ENCODE assay signal across 15 cellular contexts in the genomic region with DNA sequence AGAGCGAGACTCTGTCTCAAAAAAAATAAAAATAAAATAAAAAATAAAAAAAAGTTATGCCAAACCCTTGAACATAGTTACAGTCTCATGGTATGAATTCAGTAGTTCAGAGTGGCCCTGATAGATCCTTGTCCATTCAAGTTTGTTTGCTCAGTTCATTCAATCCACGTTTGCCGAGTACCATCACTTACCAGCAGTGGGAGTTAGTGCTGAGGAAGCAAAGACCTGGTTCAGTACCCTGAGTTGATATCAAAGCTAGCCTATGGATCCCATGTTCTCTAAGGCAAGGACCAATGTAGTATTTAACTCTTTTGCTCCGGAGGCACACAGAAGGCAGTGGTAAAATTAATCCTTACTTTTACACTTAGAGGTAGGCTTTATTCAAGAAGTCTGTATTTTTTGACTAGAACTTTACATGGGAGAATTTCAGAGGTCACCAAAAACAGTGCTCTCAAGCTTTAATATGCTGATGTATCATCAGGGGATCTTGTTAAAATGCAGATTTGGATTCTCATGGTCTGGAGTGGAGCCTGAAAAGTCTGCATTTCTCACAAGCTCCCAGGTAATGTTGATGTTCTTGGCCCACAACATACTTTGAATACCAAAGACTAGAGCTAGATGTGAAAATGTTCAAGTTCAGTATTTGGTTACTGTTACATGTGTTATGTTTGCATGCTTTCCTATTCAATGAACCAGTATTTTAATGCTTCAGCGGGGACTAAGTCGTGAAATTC. TPM values are rescaled to one million over a fixed set of nuclear protein-coding genes. Genes with fewer than 3 reads are reported as not detected.
DNase-seq lines count a peak whose midpoint lies in the region; ATAC-seq and TF ChIP-seq lines count a peak whose summit lies in the region.
"Had no signal": no experiment of that assay in that cellular context is flagged by ENCODE, and none has a peak within 500 bp of the region (broad histone marks: within the 10 kb centered on the region; RNA-seq: fewer than 3 reads in every experiment).

No MANE protein-coding gene starts in this region.

- no peaks in the 10 kb centered on the region for H3K9me3 ChIP-seq in HUES64 (ENCODE audit: insufficient read depth, low read depth, low read length)
- H3K9me3 ChIP-seq: gastroesophageal sphincter had no signal

- peak; percentile 14 for DNase-seq in EH (ENCODE audit: low read depth)
- DNase-seq in astrocyte of the spinal cord (ENCODE audit: low read depth, low spot score): peak; percentile 12
- no peak for DNase-seq in left lobe of liver (ENCODE audit: low spot score)
- DNase-seq in SHP77 (lab: John Stamatoyannopoulos, UW): no peak
- no peak for DNase-seq in NCI-H526 (lab: John Stamatoyannopoulos, UW)
- DNase-seq: activated T-cell treated with anti-CD3 and anti-CD28 coated beads, Interleukin-2, amount 50 U/mL, for 1 hour; CD4-positive, alpha-beta T cell; MV-4-11; NCI-H774; nephron progenitor cell had no signal

- H3K4me3 ChIP-seq in HUES64 (ENCODE audit: low read length) (peak overlapping the region; percentile 2; the same call in 1 of the 2 replicates), astrocyte of the spinal cord (ENCODE audit: low read depth, low read length) (no peak overlapping the region)
- H3K4me3 ChIP-seq: gastroesophageal sphincter, SK-N-MC had no signal

- no peak overlapping the region for H3K9ac ChIP-seq in HUES64 (ENCODE audit: low read depth, low read length)

- in situ Hi-C loops in astrocyte of the spinal cord (cut with HindIII; ENCODE audit: low sequenced_read_pairs): no loop called here

- peak overlapping the region; percentile 61; the same call in 1 of the 2 replicates for H3K27ac ChIP-seq in HUES64 (ENCODE audit: low read depth, low read length)
- H3K27ac ChIP-seq: gastroesophageal sphincter, SK-N-MC had no signal

- peaks cover 15% of the 10 kb centered on the region for H3K4me1 ChIP-seq in HUES64 (ENCODE audit: insufficient read depth, low read length)

- TF ChIP-seq CTCF in astrocyte of the spinal cord (IDR thresholded peaks at IDR 0.05; ENCODE audit: low read depth, low read length): peak; percentile 34

- no peaks in the 10 kb centered on the region for H3K27me3 ChIP-seq in HUES64 (ENCODE audit: insufficient read depth, low read length)
- H3K27me3 ChIP-seq: gastroesophageal sphincter had no signal

- WGBS in HUES64: 22% methylated on average over 5 of the region's 6 CpGs

- peak; percentile 27 for ATAC-seq in left lobe of liver
- ATAC-seq in HG03039 (IDR thresholded peaks at IDR 0.05; ENCODE audit: unreplicated experiment): no peak
- no peak for ATAC-seq in HG03460 (IDR thresholded peaks at IDR 0.05; ENCODE audit: unreplicated experiment)
- ATAC-seq: gastroesophageal sphincter had no signal

- H3K36me3 ChIP-seq in HUES64 (ENCODE audit: insufficient read depth, low read length): no peaks in the 10 kb centered on the region

RNA-seq across cellular contexts. Expression of gene HBP1, which starts 38.1 kb away (rescaled TPM):
- 20.7 TPM for polyA plus RNA-seq in HUES64 (2013, experiment 1 of 2)
- polyA plus RNA-seq in HUES64 (2013, experiment 2 of 2): 22.4 TPM
- total RNA-seq in left lobe of liver: 32.1 TPM

Comparison
In these comparisons a context has a peak if more than half of its experiments do, and no peak if none do; other contexts are left out.
1. DNase-seq: peak in EH (single experiment) and astrocyte of the spinal cord (single experiment); none in left lobe of liver (single experiment), SHP77 (0 of 2) and NCI-H526 (0 of 2).